18 cellular contexts compared by ENCODE assay signal in genomic region chr13:51717786-51718398, GRCh38.
DNase-seq lines count a peak whose midpoint lies in the region; ATAC-seq, FAIRE-seq and TF ChIP-seq lines count a peak whose summit lies in the region.
"Had no signal": no experiment of that assay in that cellular context is flagged by ENCODE, and none has a peak within 500 bp of the region (broad histone marks: within the 10 kb centered on the region; RNA-seq: fewer than 3 reads in every experiment).

No MANE protein-coding gene starts in this region.

- no peak overlapping the region for H3K4me2 ChIP-seq in keratinocyte (ENCODE audit: control insufficient read depth, extremely low read depth, insufficient read depth, low read depth, low read length)

- dilution Hi-C loops in keratinocyte (cut with MboI; ENCODE audit: extremely low pct_ligation_motif_present, low sequenced_read_pairs): no loop called here

- intact Hi-C loops in activated B cell treated with CpG ODN at 0.5 μM for 24 hours (cut with micrococcal nuclease): no loop called here

- peaks cover 18% of the 10 kb centered on the region for H3K36me3 Mint-ChIP-seq in activated B cell treated with CpG ODN at 0.5 μM for 24 hours (ENCODE audit: low read depth)
- H3K36me3 Mint-ChIP-seq in CD8-positive, alpha-beta memory T cell: peaks cover 0 to 10% (median 8%) of the 10 kb centered on the region in 3 donors
- H3K36me3 Mint-ChIP-seq: natural killer cell treated with Interleukin-12 subunit alpha and Interleukin-12 subunit beta and Interleukin-15 and Interleukin-18, amount 100 ng/mL, for 72 hours had no signal

- H3K4me3 Mint-ChIP-seq in activated B cell treated with CpG ODN at 0.5 μM for 24 hours: no peak overlapping the region
- no peak overlapping the region for H3K4me3 Mint-ChIP-seq in CD8-positive, alpha-beta memory T cell
- H3K4me3 Mint-ChIP-seq: endodermal cell; natural killer cell treated with Interleukin-12 subunit alpha and Interleukin-12 subunit beta and Interleukin-15 and Interleukin-18, amount 100 ng/mL, for 72 hours had no signal

- H3K4me1 ChIP-seq in ACC112 (ENCODE audit: control insufficient read depth, insufficient read depth, low read length, unreplicated experiment): peaks cover 24% of the 10 kb centered on the region
- H3K4me1 ChIP-seq in HEK293 (ENCODE audit: control insufficient read depth, insufficient read depth, low read length): no peaks in the 10 kb centered on the region
- H3K4me1 ChIP-seq in keratinocyte (ENCODE audit: control insufficient read depth, extremely low read depth, insufficient read depth, low read length): peaks cover 27% of the 10 kb centered on the region
- H3K4me1 ChIP-seq in CD8-positive, alpha-beta memory T cell (ENCODE audit: insufficient read depth, low read length): no peaks in the 10 kb centered on the region

- POLR2A ChIA-PET in HEK293 (lab: Yijun Ruan, JAX): no interaction called here
- POLR2A ChIA-PET in activated B cell treated with CpG ODN at 0.5 μM for 24 hours (lab: Charles Lee): no interaction called here
- POLR2A ChIA-PET in CD8-positive, alpha-beta memory T cell (lab: Charles Lee): no interaction called here

- no peak for DNase-seq in activated B cell treated with CpG ODN at 0.5 μM for 24 hours
- no peak for DNase-seq in keratinocyte (ENCODE audit: low read depth, low spot score)
- DNase-seq in activated effector memory CD4-positive, alpha-beta T cell treated with Interleukin-2 at 50 U/mL for 16 hours: no peak
- no peak for DNase-seq in CD8-positive, alpha-beta memory T cell
- DNase-seq in NK-92 treated with Interleukin-12 subunit alpha and Interleukin-12 subunit beta, amount 100 ng/mL, for 24 hours (lab: John Stamatoyannopoulos, UW): no peak
- DNase-seq: activated T-cell treated with anti-CD3 and anti-CD28 coated beads, Interleukin-2, amount 50 U/mL, for 48 hours; COR-L47; endodermal cell; Karpas-422; NCI-H748 treated with DMSO at 0.1 percent for 48 hours had no signal

- H3K27me3 ChIP-seq in ACC112 (ENCODE audit: insufficient read depth, low read length) (no peaks in the 10 kb centered on the region), keratinocyte (ENCODE audit: control insufficient read depth, extremely low read depth, insufficient read depth, low read length) (no peaks in the 10 kb centered on the region)
- no peaks in the 10 kb centered on the region for H3K27me3 ChIP-seq in CD8-positive, alpha-beta memory T cell (ENCODE audit: insufficient read depth, low read length, poor library complexity, severe bottlenecking)
- H3K27me3 ChIP-seq: cardiac muscle cell had no signal

- peak; percentile 41 for FAIRE-seq in keratinocyte (lab: Jason Lieb, UNC)
- FAIRE-seq: GM12878, TTC549 had no signal

- no peak for ATAC-seq in activated B cell treated with CpG ODN at 0.5 μM for 24 hours (ENCODE audit: low read depth)
- ATAC-seq in HG03442 (IDR thresholded peaks at IDR 0.05; ENCODE audit: unreplicated experiment): no peak
- ATAC-seq: GM12878; natural killer cell treated with Interleukin-12 subunit alpha and Interleukin-12 subunit beta and Interleukin-15 and Interleukin-18, amount 100 ng/mL, for 72 hours; Panc1 had no signal

- peak overlapping the region; percentile 33; the same call in 1 of the 2 replicates for H3K27ac ChIP-seq in ACC112 (ENCODE audit: low read depth, low read length)
- no peak overlapping the region for H3K27ac ChIP-seq in HEK293 (ENCODE audit: extremely low read depth, low read depth, low read length)
- peak overlapping the region; percentile 6 for H3K27ac ChIP-seq in keratinocyte (ENCODE audit: control insufficient read depth, insufficient read depth, low read length)
- H3K27ac ChIP-seq in CD8-positive, alpha-beta memory T cell (ENCODE audit: low read depth, low read length): no peak overlapping the region
- H3K27ac ChIP-seq: cardiac muscle cell had no signal

- H3K36me3 ChIP-seq in ACC112 (ENCODE audit: insufficient read depth, low read length) (0 out of 2 replicates have a peak, but pooled peaks cover 9% of the 10 kb centered on the region), HEK293 (ENCODE audit: control insufficient read depth in 2 of 2, insufficient read depth in 1 of 2, low read length in 2 of 2) (no peaks in the 10 kb centered on the region), keratinocyte (ENCODE audit: control insufficient read depth in 2 of 2, extremely low read depth in 1 of 2, insufficient read depth in 2 of 2, low read length in 2 of 2) (peaks cover 2 to 11% of the 10 kb centered on the region in 2 experiments)
- H3K36me3 ChIP-seq in CD8-positive, alpha-beta memory T cell (ENCODE audit: insufficient read depth, low read length): no peaks in the 10 kb centered on the region
- H3K36me3 ChIP-seq: cardiac muscle cell had no signal

- no peak overlapping the region for H3K9ac ChIP-seq in keratinocyte (ENCODE audit: control insufficient read depth, extremely low read depth, insufficient read depth, low read length)

- H3K9me3 Mint-ChIP-seq in activated B cell treated with CpG ODN at 0.5 μM for 24 hours: no peaks in the 10 kb centered on the region
- H3K9me3 Mint-ChIP-seq in CD8-positive, alpha-beta memory T cell: no peaks in the 10 kb centered on the region
- H3K9me3 Mint-ChIP-seq: endodermal cell; natural killer cell treated with Interleukin-12 subunit alpha and Interleukin-12 subunit beta and Interleukin-15 and Interleukin-18, amount 100 ng/mL, for 72 hours had no signal

- peak overlapping the region; percentile 18 for H3K27ac Mint-ChIP-seq in activated B cell treated with CpG ODN at 0.5 μM for 24 hours
- peak overlapping the region in 4 of 8 donors; percentile 15 to 70 (median 65) for H3K27ac Mint-ChIP-seq in CD8-positive, alpha-beta memory T cell
- H3K27ac Mint-ChIP-seq: endodermal cell; natural killer cell treated with Interleukin-12 subunit alpha and Interleukin-12 subunit beta and Interleukin-15 and Interleukin-18, amount 100 ng/mL, for 72 hours had no signal

- peaks cover 2% of the 10 kb centered on the region for H3K79me2 ChIP-seq in ACC112 (ENCODE audit: control insufficient read depth, insufficient read depth, low read length, unreplicated experiment)
- H3K79me2 ChIP-seq in keratinocyte (ENCODE audit: control insufficient read depth, insufficient read depth, low read length): peaks cover 12% of the 10 kb centered on the region

- TF ChIP-seq CTCF in HEK293 (tag by site-specific recombination; IDR thresholded peaks at IDR 0.05) (no peak), activated B cell treated with CpG ODN at 0.5 μM for 24 hours (IDR thresholded peaks at IDR 0.05) (no peak), keratinocyte (optimal IDR thresholded peaks at IDR 0.05 in 1 of 3, IDR thresholded peaks at IDR 0.05 in 1 of 3, conservative IDR thresholded peaks at IDR 0.05 in 1 of 3; ENCODE audit: extremely low read depth in 1 of 3, insufficient read depth in 2 of 3, low read length in 3 of 3) (no peak)

- no peaks in the 10 kb centered on the region for H3K9me1 ChIP-seq in keratinocyte (ENCODE audit: control insufficient read depth, extremely low read depth, insufficient read depth, low read length)

- H3K4me1 Mint-ChIP-seq in activated B cell treated with CpG ODN at 0.5 μM for 24 hours: peaks cover 15% of the 10 kb centered on the region
- H3K4me1 Mint-ChIP-seq in CD8-positive, alpha-beta memory T cell: no peaks in the 10 kb centered on the region

- CTCF ChIA-PET in HEK293 (lab: Yijun Ruan, JAX) (no interaction called here), activated B cell treated with CpG ODN at 0.5 μM for 24 hours (lab: Charles Lee) (no interaction called here)
- CTCF ChIA-PET in CD8-positive, alpha-beta memory T cell (lab: Charles Lee): no interaction called here

- no peak overlapping the region for H3K4me3 ChIP-seq in ACC112 (ENCODE audit: low read depth, low read length)
- H3K4me3 ChIP-seq in HEK293 (ENCODE audit: low read depth, low read length): no peak overlapping the region
- no peak overlapping the region for H3K4me3 ChIP-seq in keratinocyte (ENCODE audit: control insufficient read depth in 2 of 3, extremely low read depth in 1 of 3, insufficient read depth in 2 of 3, low read depth in 1 of 3, low read length in 3 of 3)
- H3K4me3 ChIP-seq in CD8-positive, alpha-beta memory T cell (ENCODE audit: low read length): no peak overlapping the region
- H3K4me3 ChIP-seq: cardiac muscle cell, GM12878 had no signal

- H2AFZ ChIP-seq in ACC112 (ENCODE audit: low read length, unreplicated experiment) (no peak overlapping the region), keratinocyte (ENCODE audit: control insufficient read depth, low read length) (no peak overlapping the region)

- no peaks in the 10 kb centered on the region for H3K27me3 Mint-ChIP-seq in activated B cell treated with CpG ODN at 0.5 μM for 24 hours
- no peaks in the 10 kb centered on the region for H3K27me3 Mint-ChIP-seq in CD8-positive, alpha-beta memory T cell
- H3K27me3 Mint-ChIP-seq: natural killer cell treated with Interleukin-12 subunit alpha and Interleukin-12 subunit beta and Interleukin-15 and Interleukin-18, amount 100 ng/mL, for 72 hours had no signal

- H4K20me1 ChIP-seq in keratinocyte (ENCODE audit: control insufficient read depth, extremely low read depth, insufficient read depth, low read length): no peaks in the 10 kb centered on the region

- H3K9me3 ChIP-seq in HEK293 (ENCODE audit: control insufficient read depth, insufficient read depth, low read depth, low read length) (no peaks in the 10 kb centered on the region), keratinocyte (ENCODE audit: control insufficient read depth, low read depth, low read length) (no peaks in the 10 kb centered on the region)
- no peaks in the 10 kb centered on the region for H3K9me3 ChIP-seq in CD8-positive, alpha-beta memory T cell (ENCODE audit: low read length)

TF ChIP-seq in HEK293, 187 proteins besides CTCF, POLR2A, EP300 and RAD21 (continues in another document):
- TF ChIP-seq ZNF248 (tag by site-specific recombination; IDR thresholded peaks at IDR 0.05) (no peak), ZNF514 (tag by site-specific recombination; IDR thresholded peaks at IDR 0.05) (no peak), ZBTB8A (tag by site-specific recombination; IDR thresholded peaks at IDR 0.05) (no peak), ZNF629 (tag by site-specific recombination; IDR thresholded peaks at IDR 0.05) (peak; percentile 9; the same call in 1 of the 2 replicates), ZNF174 (tag by site-specific recombination; IDR thresholded peaks at IDR 0.05) (no peak)

Comparison
In these comparisons a context has a peak if more than half of its experiments do, and no peak if none do; other contexts are left out.
1. H3K27ac ChIP-seq: peak in ACC112 (single experiment) and keratinocyte (single experiment); none in HEK293 (single experiment) and CD8-positive, alpha-beta memory T cell (single experiment).